ENCODE assay signal across 6 cellular contexts in genomic region chr1:1001057-1001630, GRCh38. TPM values are rescaled to one million over a fixed set of nuclear protein-coding genes. Genes with fewer than 3 reads are reported as not detected.
DNase-seq lines count a peak whose midpoint lies in the region; ATAC-seq and TF ChIP-seq lines count a peak whose summit lies in the region.

No MANE protein-coding gene starts in this region.

- peak overlapping the region; percentile 67 to 89 for H3K4me3 ChIP-seq in tibial artery

- CTCF ChIA-PET in activated CD4-positive, alpha-beta memory T cell treated with anti-CD3 and anti-CD28 coated beads, Interleukin-2, amount 10 ng/mL, durations not matched to agents 7 days and 5 days (lab: Charles Lee) = interaction anchor here (1.0 to 2.3 kb wide), 6 partner anchors 12 to 96 kb away, joined by 3 to 17 read pairs (median 6); partner anchors contain the start of gene ISG15
- CTCF ChIA-PET in activated CD4-positive, alpha-beta memory T cell treated with anti-CD3 and anti-CD28 coated beads for 36 hours (lab: Charles Lee) = interaction anchor here (0.6 to 3.6 kb wide), 11 partner anchors 9 to 437 kb away, joined by 3 to 33 read pairs (median 5); partner anchors contain the start of gene ISG15

- H3K27me3 ChIP-seq in foreskin keratinocyte (peaks cover 31% of the 10 kb centered on the region), tibial artery (peaks cover 0 to 4% of the 10 kb centered on the region in 2 donors)

- peaks cover 5% of the 10 kb centered on the region for H3K4me1 ChIP-seq in foreskin keratinocyte
- peaks cover 0 to 63% (median 37%) of the 10 kb centered on the region in 4 donors for H3K4me1 ChIP-seq in tibial artery

- no peaks in the 10 kb centered on the region for H3K36me3 Mint-ChIP-seq in activated CD4-positive, alpha-beta memory T cell treated with anti-CD3 and anti-CD28 coated beads, Interleukin-2, amount 10 ng/mL, durations not matched to agents 7 days and 5 days (ENCODE audit: low read depth)
- no peaks in the 10 kb centered on the region for H3K36me3 Mint-ChIP-seq in activated CD4-positive, alpha-beta memory T cell treated with anti-CD3 and anti-CD28 coated beads for 36 hours

- DNase-seq in activated CD4-positive, alpha-beta memory T cell treated with anti-CD3 and anti-CD28 coated beads, Interleukin-2, amount 10 ng/mL, durations not matched to agents 7 days and 5 days = no peak
- DNase-seq in activated CD4-positive, alpha-beta memory T cell treated with anti-CD3 and anti-CD28 coated beads for 36 hours = no peak
- no peak for DNase-seq in foreskin keratinocyte
- DNase-seq in tibial artery = no peak
- no peak for DNase-seq in NCI-H524 (lab: John Stamatoyannopoulos, UW)

- peaks cover 41% of the 10 kb centered on the region for H3K27me3 Mint-ChIP-seq in activated CD4-positive, alpha-beta memory T cell treated with anti-CD3 and anti-CD28 coated beads, Interleukin-2, amount 10 ng/mL, durations not matched to agents 7 days and 5 days
- peaks cover 33% of the 10 kb centered on the region for H3K27me3 Mint-ChIP-seq in activated CD4-positive, alpha-beta memory T cell treated with anti-CD3 and anti-CD28 coated beads for 36 hours

- H3K4me1 Mint-ChIP-seq in activated CD4-positive, alpha-beta memory T cell treated with anti-CD3 and anti-CD28 coated beads, Interleukin-2, amount 10 ng/mL, durations not matched to agents 7 days and 5 days = peaks cover 18% of the 10 kb centered on the region
- peaks cover 13% of the 10 kb centered on the region for H3K4me1 Mint-ChIP-seq in activated CD4-positive, alpha-beta memory T cell treated with anti-CD3 and anti-CD28 coated beads for 36 hours (ENCODE audit: low read depth)

- peak overlapping the region; percentile 16 for H3K27ac Mint-ChIP-seq in activated CD4-positive, alpha-beta memory T cell treated with anti-CD3 and anti-CD28 coated beads, Interleukin-2, amount 10 ng/mL, durations not matched to agents 7 days and 5 days
- H3K27ac Mint-ChIP-seq in activated CD4-positive, alpha-beta memory T cell treated with anti-CD3 and anti-CD28 coated beads for 36 hours = no peak overlapping the region

- peaks cover 0 to 10% (median 0%) of the 10 kb centered on the region in 3 donors for H3K36me3 ChIP-seq in tibial artery

- H3K27ac ChIP-seq in foreskin keratinocyte (peak overlapping the region; percentile 91), tibial artery (peak overlapping the region; percentile 100)

- no peaks in the 10 kb centered on the region for H3K9me3 ChIP-seq in tibial artery

- POLR2A ChIA-PET in activated CD4-positive, alpha-beta memory T cell treated with anti-CD3 and anti-CD28 coated beads, Interleukin-2, amount 10 ng/mL, durations not matched to agents 7 days and 5 days (lab: Charles Lee) = interaction anchor here (1.2 to 2.5 kb wide), 2 partner anchors 12 to 18 kb away, joined by 5 to 18 read pairs; partner anchors contain the start of gene ISG15
- POLR2A ChIA-PET in activated CD4-positive, alpha-beta memory T cell treated with anti-CD3 and anti-CD28 coated beads for 36 hours (lab: Charles Lee) = interaction anchor here (1.3 to 1.5 kb wide), 2 partner anchors 12 to 15 kb away, joined by 3 to 4 read pairs; partner anchors contain the start of gene ISG15

- H3K9me3 Mint-ChIP-seq in activated CD4-positive, alpha-beta memory T cell treated with anti-CD3 and anti-CD28 coated beads, Interleukin-2, amount 10 ng/mL, durations not matched to agents 7 days and 5 days = no peaks in the 10 kb centered on the region
- H3K9me3 Mint-ChIP-seq in activated CD4-positive, alpha-beta memory T cell treated with anti-CD3 and anti-CD28 coated beads for 36 hours = no peaks in the 10 kb centered on the region

- intact Hi-C loops in activated CD4-positive, alpha-beta memory T cell treated with anti-CD3 and anti-CD28 coated beads for 36 hours (cut with micrococcal nuclease) = no loop called here
- intact Hi-C loops in tibial artery (cut with DNase I; ENCODE audit: low total_unique reads) = no loop called here

- H3K4me3 Mint-ChIP-seq in activated CD4-positive, alpha-beta memory T cell treated with anti-CD3 and anti-CD28 coated beads, Interleukin-2, amount 10 ng/mL, durations not matched to agents 7 days and 5 days = peak overlapping the region; percentile 53
- H3K4me3 Mint-ChIP-seq in activated CD4-positive, alpha-beta memory T cell treated with anti-CD3 and anti-CD28 coated beads for 36 hours = no peak overlapping the region

- no peak for ATAC-seq in foreskin keratinocyte
- no peak for ATAC-seq in activated CD4-positive, CD25-positive, alpha-beta regulatory T cell treated with anti-CD3 and anti-CD28 coated beads, Interleukin-2, amount 50 U/mL, for 24 hours

- no peak for TF ChIP-seq CTCF in foreskin keratinocyte (conservative IDR thresholded peaks at IDR 0.05)
- TF ChIP-seq CTCF in tibial artery (IDR thresholded peaks at IDR 0.05) = no peak

RNA-seq across cellular contexts. Expression of gene HES4, which starts 1.2 kb away (rescaled TPM):
- under 1 TPM in 1 of 2 experiments, not detected in 1; 0.23 TPM for total RNA-seq in activated CD4-positive, alpha-beta memory T cell treated with anti-CD3 and anti-CD28 coated beads, Interleukin-2, amount 10 ng/mL, durations not matched to agents 7 days and 5 days
- total RNA-seq in activated CD4-positive, alpha-beta memory T cell treated with anti-CD3 and anti-CD28 coated beads for 36 hours = 1 to 10 TPM; 1.7 to 2.0 TPM
- total RNA-seq in foreskin keratinocyte = 4.3 and 8.6 TPM in 2 replicates
- 6.4 and 13.9 TPM in 2 replicates for polyA plus RNA-seq in foreskin keratinocyte

RNA-seq across cellular contexts. Expression of gene ISG15, which starts 12.2 kb away (rescaled TPM):
- 100 to 1,000 TPM; 593 to 623 TPM for total RNA-seq in activated CD4-positive, alpha-beta memory T cell treated with anti-CD3 and anti-CD28 coated beads, Interleukin-2, amount 10 ng/mL, durations not matched to agents 7 days and 5 days
- 100 to 1,000 TPM in 1 of 2 experiments, 10 to 100 TPM in 1; 96.9 to 108 TPM for total RNA-seq in activated CD4-positive, alpha-beta memory T cell treated with anti-CD3 and anti-CD28 coated beads for 36 hours
- total RNA-seq in foreskin keratinocyte = 300 and 424 TPM in 2 replicates
- polyA plus RNA-seq in foreskin keratinocyte = 448 and 672 TPM in 2 replicates

RNA-seq across cellular contexts. Expression of gene AGRN, which starts 18.8 kb away (rescaled TPM):
- total RNA-seq in activated CD4-positive, alpha-beta memory T cell treated with anti-CD3 and anti-CD28 coated beads, Interleukin-2, amount 10 ng/mL, durations not matched to agents 7 days and 5 days = 10 to 100 TPM; 18.3 to 22.8 TPM
- 10 to 100 TPM; 33.2 to 35.6 TPM for total RNA-seq in activated CD4-positive, alpha-beta memory T cell treated with anti-CD3 and anti-CD28 coated beads for 36 hours
- total RNA-seq in foreskin keratinocyte = 224 and 261 TPM in 2 replicates
- 174 and 192 TPM in 2 replicates for polyA plus RNA-seq in foreskin keratinocyte

RNA-seq across cellular contexts. Expression of gene PERM1, which starts 19.3 kb away (rescaled TPM):
- not detected for total RNA-seq in activated CD4-positive, alpha-beta memory T cell treated with anti-CD3 and anti-CD28 coated beads, Interleukin-2, amount 10 ng/mL, durations not matched to agents 7 days and 5 days
- not detected for total RNA-seq in activated CD4-positive, alpha-beta memory T cell treated with anti-CD3 and anti-CD28 coated beads for 36 hours
- total RNA-seq in foreskin keratinocyte = not detected in 2 replicates
- polyA plus RNA-seq in foreskin keratinocyte = not detected in 2 replicates

RNA-seq across cellular contexts. Expression of gene PLEKHN1, which starts 34.9 kb away (rescaled TPM):
- total RNA-seq in activated CD4-positive, alpha-beta memory T cell treated with anti-CD3 and anti-CD28 coated beads, Interleukin-2, amount 10 ng/mL, durations not matched to agents 7 days and 5 days = 1 to 10 TPM; 7.6 to 8.2 TPM
- 1 to 10 TPM; 5.8 to 6.0 TPM for total RNA-seq in activated CD4-positive, alpha-beta memory T cell treated with anti-CD3 and anti-CD28 coated beads for 36 hours
- 3.0 and 4.6 TPM in 2 replicates for total RNA-seq in foreskin keratinocyte
- 3.4 and 4.2 TPM in 2 replicates for polyA plus RNA-seq in foreskin keratinocyte
